Comparison of ENCODE assay signal across 8 cellular contexts in the genomic region with DNA sequence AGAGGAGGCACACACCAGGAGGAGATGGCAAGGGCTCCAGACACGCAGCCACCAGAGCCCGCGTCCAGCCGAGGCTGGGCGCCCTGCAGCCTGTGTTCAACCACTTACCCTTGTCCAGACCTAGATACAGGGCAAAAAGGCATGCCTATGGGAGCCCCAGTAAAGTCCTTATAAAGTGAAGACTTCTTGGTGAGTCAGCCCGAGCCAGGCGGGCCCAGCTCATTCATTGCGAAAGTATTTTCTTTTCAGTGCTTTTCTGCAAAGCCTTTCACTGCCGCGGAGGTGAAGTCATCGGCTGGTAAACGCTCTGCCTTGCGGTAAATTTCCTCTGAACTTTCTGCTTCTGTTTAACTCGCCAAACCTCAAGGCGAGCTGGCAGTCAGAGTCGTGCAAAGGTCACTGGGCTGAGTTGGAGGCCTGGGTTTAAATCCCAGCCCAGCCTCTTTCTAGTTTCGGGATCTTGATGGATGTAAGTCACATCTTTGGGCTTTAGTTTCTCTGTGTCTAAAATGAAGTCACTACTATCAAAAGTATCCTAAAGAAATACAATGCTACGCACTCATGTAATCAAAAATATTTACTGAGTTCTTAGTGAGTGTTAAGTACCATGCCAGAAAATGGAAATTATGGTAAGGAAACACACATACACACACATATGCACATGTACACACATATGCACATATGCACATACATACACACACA. TPM values are rescaled to one million over a fixed set of nuclear protein-coding genes. Genes with fewer than 3 reads are reported as not detected.
DNase-seq lines count a peak whose midpoint lies in the region; ATAC-seq and TF ChIP-seq lines count a peak whose summit lies in the region.

No MANE protein-coding gene starts in this region.

- H3K9me3 Mint-ChIP-seq in neural progenitor cell: no peaks in the 10 kb centered on the region

- H3K79me2 ChIP-seq in neural progenitor cell (ENCODE audit: low read depth): no peaks in the 10 kb centered on the region

- WGBS in esophagus, 2 donors: 13 to 14% methylated on average over 18 of the region's 18 CpGs

- H3K9me3 ChIP-seq in esophagus (ENCODE audit: control insufficient read depth in 2 of 2, insufficient read depth in 1 of 2, low read depth in 1 of 2, low read length in 1 of 2) (no peaks in the 10 kb centered on the region), neural progenitor cell (ENCODE audit: low read depth) (no peaks in the 10 kb centered on the region)

- no peak for TF ChIP-seq POLR2A in NB4 (IDR thresholded peaks at IDR 0.05; ENCODE audit: extremely low read depth, insufficient read length)

- H3K36me3 ChIP-seq in GM06990 (ENCODE audit: control insufficient read depth, insufficient read depth, low read length): no peaks in the 10 kb centered on the region
- no peaks in the 10 kb centered on the region for H3K36me3 ChIP-seq in esophagus (ENCODE audit: control insufficient read depth in 2 of 2, insufficient read depth in 2 of 2, low read length in 1 of 2)
- H3K36me3 ChIP-seq in neural progenitor cell: no peaks in the 10 kb centered on the region

- H3K4me3 ChIP-seq in GM06990 (replicated peaks; ENCODE audit: low read depth, low read length) (no peak overlapping the region), NB4 (ENCODE audit: low read depth, low read length) (no peak overlapping the region), esophagus (ENCODE audit: low read depth in 1 of 2, low read length in 2 of 2) (no peak overlapping the region), neural progenitor cell (no peak overlapping the region)

- peak; percentile 41 for DNase-seq in GM06990 (ENCODE audit: extremely low read depth, insufficient read length)
- peak; percentile 94 for DNase-seq in NB4 (ENCODE audit: low read depth)
- DNase-seq in activated CD8-positive, alpha-beta memory T cell treated with anti-CD3 and anti-CD28 coated beads, Interleukin-2, amount 50 U/mL, for 1 hour (ENCODE audit: extremely low read depth): peak; percentile 22
- DNase-seq in neural progenitor cell (ENCODE audit: low spot score): peak; percentile 55
- peak; percentile 99 for DNase-seq in stromal cell of bone marrow (ENCODE audit: low read depth)
- no peak for DNase-seq in putamen (ENCODE audit: low spot score)

- H2AFZ ChIP-seq in neural progenitor cell (replicated peaks): peak overlapping the region; percentile 30

- H4K20me1 ChIP-seq in neural progenitor cell (ENCODE audit: low read depth): no peaks in the 10 kb centered on the region

- no peaks in the 10 kb centered on the region; the same call in 1 of the 2 replicates for H3K27me3 ChIP-seq in GM06990 (replicated peaks; ENCODE audit: control insufficient read depth, insufficient read depth, low read length)
- H3K27me3 ChIP-seq in esophagus (ENCODE audit: control insufficient read depth in 1 of 2, insufficient read depth in 2 of 2, low read length in 2 of 2): no peaks in the 10 kb centered on the region
- no peaks in the 10 kb centered on the region for H3K27me3 ChIP-seq in neural progenitor cell

- H3K9ac ChIP-seq in neural progenitor cell: no peak overlapping the region

- peak overlapping the region; percentile 88 for H3K27ac Mint-ChIP-seq in neural progenitor cell

- peaks cover 36% of the 10 kb centered on the region for H3K4me1 Mint-ChIP-seq in neural progenitor cell

- no peak for ATAC-seq in HG03565 (IDR thresholded peaks at IDR 0.05; ENCODE audit: unreplicated experiment)

- peak overlapping the region; percentile 30 for H3K4me3 Mint-ChIP-seq in neural progenitor cell

- H3K4me1 ChIP-seq in esophagus (ENCODE audit: control insufficient read depth in 2 of 2, insufficient read depth in 2 of 2, low read length in 1 of 2): peaks cover 15 to 24% of the 10 kb centered on the region in 2 donors
- H3K4me1 ChIP-seq in neural progenitor cell: peaks cover 24% of the 10 kb centered on the region

- H3K27ac ChIP-seq in esophagus (ENCODE audit: low read depth in 2 of 2, low read length in 1 of 2) (peak overlapping the region; percentile 85 to 99), neural progenitor cell (no peak overlapping the region)

- no peak overlapping the region for H3K4me2 ChIP-seq in neural progenitor cell

- H3K36me3 Mint-ChIP-seq in neural progenitor cell: no peaks in the 10 kb centered on the region

- H3F3A ChIP-seq in neural progenitor cell (ENCODE audit: low read depth): peaks cover 13% of the 10 kb centered on the region

- TF ChIP-seq CTCF in GM06990 (IDR thresholded peaks at IDR 0.05; ENCODE audit: insufficient read depth, low read length, poor library complexity, severe bottlenecking) (no peak), NB4 (IDR thresholded peaks at IDR 0.05; ENCODE audit: low read depth, low read length) (no peak), neural progenitor cell (IDR thresholded peaks at IDR 0.05) (no peak)

- peaks cover 2% of the 10 kb centered on the region for H3K27me3 Mint-ChIP-seq in neural progenitor cell (ENCODE audit: insufficient read depth, low read depth)

RNA-seq across cellular contexts. Expression of gene IFFO2, which starts 54.7 kb away (rescaled TPM):
- polyA plus RNA-seq in esophagus: 10 to 100 TPM; 28.7 to 51.9 TPM
- 0.65 and 1.5 TPM in 2 replicates for total RNA-seq in neural progenitor cell (ENCODE audit: low replicate concordance)
